ENCODE assay signal across 8 cellular contexts in the genomic region with DNA sequence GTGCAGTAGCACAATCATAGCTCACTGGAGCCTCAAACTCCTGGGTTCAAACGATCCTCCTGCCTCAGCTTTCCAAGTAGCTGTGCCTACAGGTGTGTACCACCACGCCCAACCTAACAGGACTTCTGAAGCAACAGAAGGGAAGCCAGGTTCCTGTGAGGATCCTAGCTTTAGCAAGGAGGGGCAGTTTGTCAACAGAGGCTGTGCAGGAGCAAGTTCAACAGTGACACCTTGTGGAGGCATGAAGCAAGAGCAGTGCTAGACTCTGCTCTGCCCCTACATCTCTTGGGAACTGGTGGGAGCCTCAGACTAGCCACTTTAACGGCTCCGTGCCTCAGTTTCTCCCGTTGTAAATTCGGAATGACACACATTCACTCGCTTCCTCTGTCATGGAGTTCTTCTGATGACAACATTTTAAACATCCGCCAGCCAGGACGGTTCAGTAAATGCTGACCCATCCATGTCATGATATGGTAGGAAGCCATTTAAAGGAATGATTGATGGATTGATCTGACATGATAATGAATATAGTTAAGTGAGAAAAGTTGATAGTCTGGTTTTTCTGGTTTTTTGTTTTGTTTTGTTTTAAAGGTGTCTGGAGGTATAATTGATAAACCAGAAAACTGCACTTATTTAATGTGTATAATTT.
DNase-seq lines count a peak whose midpoint lies in the region; ATAC-seq and TF ChIP-seq lines count a peak whose summit lies in the region.

No MANE protein-coding gene starts in this region.

- H3K27ac ChIP-seq in HEK293 (ENCODE audit: extremely low read depth, low read depth, low read length) = no peak overlapping the region

- peak; percentile 73 for DNase-seq in DMS 273 (lab: John Stamatoyannopoulos, UW; ENCODE audit: unreplicated experiment)
- peak; percentile 63 for DNase-seq in SHP77 (lab: John Stamatoyannopoulos, UW)
- DNase-seq in fibroblast of villous mesenchyme (ENCODE audit: low read depth) = peak; percentile 18
- no peak for DNase-seq in activated CD4-positive, CD25-positive, alpha-beta regulatory T cell treated with anti-CD3 and anti-CD28 coated beads, Interleukin-2, amount 50 U/mL, for 72 hours

- POLR2A ChIA-PET in HEK293 (lab: Yijun Ruan, JAX) = no interaction called here

- TF ChIP-seq CTCF in HEK293 (tag by site-specific recombination; IDR thresholded peaks at IDR 0.05) (no peak), fibroblast of villous mesenchyme (IDR thresholded peaks at IDR 0.05; ENCODE audit: insufficient read depth, low read depth, low read length) (peak; percentile 46)

- CTCF ChIA-PET in HEK293 (lab: Yijun Ruan, JAX) = interaction anchor here (0.6 to 1.1 kb wide), 10 partner anchors 194 to 425 kb away, joined by 3 to 6 read pairs (median 3); no protein-coding TSS in a partner anchor

- H3K4me3 ChIP-seq in HEK293 (ENCODE audit: low read depth, low read length) (no peak overlapping the region), fibroblast of villous mesenchyme (ENCODE audit: low read depth, low read length) (no peak overlapping the region)

- ATAC-seq in GM21367 (IDR thresholded peaks at IDR 0.05; ENCODE audit: unreplicated experiment) (no peak), GM18858 (IDR thresholded peaks at IDR 0.05; ENCODE audit: unreplicated experiment) (no peak), HG03378 (IDR thresholded peaks at IDR 0.05; ENCODE audit: unreplicated experiment) (no peak)

- H3K4me1 ChIP-seq in HEK293 (ENCODE audit: control insufficient read depth, insufficient read depth, low read length) = no peaks in the 10 kb centered on the region

- H3K36me3 ChIP-seq in HEK293 (ENCODE audit: control insufficient read depth in 2 of 2, insufficient read depth in 1 of 2, low read length in 2 of 2) = no peaks in the 10 kb centered on the region

- no peaks in the 10 kb centered on the region for H3K9me3 ChIP-seq in HEK293 (ENCODE audit: control insufficient read depth, insufficient read depth, low read depth, low read length)

TF ChIP-seq in HEK293, 187 proteins besides CTCF, POLR2A, EP300 and RAD21:
- TF ChIP-seq ZNF585B (tag by site-specific recombination; IDR thresholded peaks at IDR 0.05) = no peak
- TF ChIP-seq ZNF16 (tag by site-specific recombination; IDR thresholded peaks at IDR 0.05; ENCODE audit: low read depth) = no peak
- no peak for TF ChIP-seq ZFHX2 (tag by site-specific recombination; conservative IDR thresholded peaks at IDR 0.05)
- 0 out of 2 replicates have a peak, but pooled peaks have one; percentile 46 for TF ChIP-seq ZNF610 (tag by site-specific recombination; IDR thresholded peaks at IDR 0.05; ENCODE audit: borderline replicate concordance)
- no peak for TF ChIP-seq ZNF121 (tag by site-specific recombination; IDR thresholded peaks at IDR 0.05)
- TF ChIP-seq ZSCAN30 (tag by site-specific recombination; IDR thresholded peaks at IDR 0.05) = no peak
- TF ChIP-seq SETDB1 (IDR thresholded peaks at IDR 0.05; ENCODE audit: insufficient read length, low read length) = peak; percentile 96
- peak; percentile 100 for TF ChIP-seq ZNF2 (tag by site-specific recombination; IDR thresholded peaks at IDR 0.05)
- TF ChIP-seq ZNF654 (tag by site-specific recombination; IDR thresholded peaks at IDR 0.05; ENCODE audit: low read depth) = peak; percentile 96
- TF ChIP-seq ZSCAN23 (tag by site-specific recombination; IDR thresholded peaks at IDR 0.05) = no peak
- TF ChIP-seq ZNF10 (tag by site-specific recombination; IDR thresholded peaks at IDR 0.05) = no peak
- no peak for TF ChIP-seq ZNF202 (tag by site-specific recombination; IDR thresholded peaks at IDR 0.05; ENCODE audit: borderline replicate concordance)
- TF ChIP-seq SP7 (tag by site-specific recombination; IDR thresholded peaks at IDR 0.05) = no peak
- TF ChIP-seq, protein P1, sequence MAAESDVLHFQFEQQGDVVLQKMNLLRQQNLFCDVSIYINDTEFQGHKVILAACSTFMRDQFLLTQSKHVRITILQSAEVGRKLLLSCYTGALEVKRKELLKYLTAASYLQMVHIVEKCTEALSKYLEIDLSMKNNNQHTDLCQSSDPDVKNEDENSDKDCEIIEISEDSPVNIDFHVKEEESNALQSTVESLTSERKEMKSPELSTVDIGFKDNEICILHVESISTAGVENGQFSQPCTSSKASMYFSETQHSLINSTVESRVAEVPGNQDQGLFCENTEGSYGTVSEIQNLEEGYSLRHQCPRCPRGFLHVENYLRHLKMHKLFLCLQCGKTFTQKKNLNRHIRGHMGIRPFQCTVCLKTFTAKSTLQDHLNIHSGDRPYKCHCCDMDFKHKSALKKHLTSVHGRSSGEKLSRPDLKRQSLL (tag by site-specific recombination; IDR thresholded peaks at IDR 0.05) = no peak
- TF ChIP-seq ZNF221 (tag by site-specific recombination; IDR thresholded peaks at IDR 0.05; ENCODE audit: borderline replicate concordance) = no peak
- peak; percentile 77 for TF ChIP-seq SCRT2 (tag by site-specific recombination; IDR thresholded peaks at IDR 0.05)
- TF ChIP-seq ZBTB17 (tag by site-specific recombination; IDR thresholded peaks at IDR 0.05) = 0 out of 2 replicates have a peak, but pooled peaks have one; percentile 26
- no peak for TF ChIP-seq ZNF549 (tag by site-specific recombination; IDR thresholded peaks at IDR 0.05)
- TF ChIP-seq ZNF664 (tag by site-specific recombination; IDR thresholded peaks at IDR 0.05) = no peak
- TF ChIP-seq TRIM28 (IDR thresholded peaks at IDR 0.05; ENCODE audit: borderline replicate concordance, low read length) = peak; percentile 97; the same call in 1 of the 2 replicates
- TF ChIP-seq ZNF335 (tag by site-specific recombination; conservative IDR thresholded peaks at IDR 0.05) = no peak
- TF ChIP-seq ZNF302 (tag by site-specific recombination; IDR thresholded peaks at IDR 0.05; ENCODE audit: low read depth) = no peak
- no peak for TF ChIP-seq ZNF157 (tag by site-specific recombination; IDR thresholded peaks at IDR 0.05)
- TF ChIP-seq ZNF629 (tag by site-specific recombination; IDR thresholded peaks at IDR 0.05) = peak; percentile 25; the same call in 1 of the 2 replicates
- 0 out of 2 replicates have a peak, but pooled peaks have one; percentile 44 for TF ChIP-seq SCRT1 (tag by site-specific recombination; IDR thresholded peaks at IDR 0.05; ENCODE audit: borderline replicate concordance)
- TF ChIP-seq ZNF561 (tag by site-specific recombination; IDR thresholded peaks at IDR 0.05; ENCODE audit: borderline replicate concordance) = no peak
- TF ChIP-seq ZNF514 (tag by site-specific recombination; IDR thresholded peaks at IDR 0.05) = no peak
- peak; percentile 46; the same call in 1 of the 2 replicates for TF ChIP-seq KLF17 (tag by site-specific recombination; IDR thresholded peaks at IDR 0.05)
